ENCODE assay signal across 8 cellular contexts in the genomic region with DNA sequence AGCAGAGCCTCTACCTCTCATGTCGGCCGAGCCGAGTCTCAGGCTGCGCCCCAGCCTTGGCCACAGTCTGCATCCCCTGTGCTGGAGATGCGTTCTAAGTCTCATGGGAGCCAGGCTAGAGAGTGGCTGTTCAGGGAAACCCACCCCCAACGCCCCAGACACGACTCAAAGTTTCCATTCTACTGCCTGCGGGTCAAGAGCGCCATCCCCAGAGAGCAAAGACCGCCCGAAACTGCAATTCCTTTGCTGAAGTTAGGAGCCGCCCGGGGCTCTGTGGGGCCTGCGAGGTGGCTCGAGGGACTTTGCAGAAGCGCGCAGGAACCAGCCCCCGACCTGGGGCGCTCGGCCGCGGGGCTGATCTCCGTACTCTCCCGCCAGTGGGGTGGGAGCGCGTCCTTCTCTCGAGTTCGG. TPM values are rescaled to one million over a fixed set of nuclear protein-coding genes. Genes with fewer than 3 reads are reported as not detected.
DNase-seq lines count a peak whose midpoint lies in the region; ATAC-seq and TF ChIP-seq lines count a peak whose summit lies in the region.

No MANE protein-coding gene starts in this region.

- intact Hi-C loops in stomach (cut with DNase I; ENCODE audit: low total_unique reads): no loop called here

- TF ChIP-seq POLR2A in stomach (IDR thresholded peaks at IDR 0.05): no peak

- peaks cover 33% of the 10 kb centered on the region for H3K4me1 Mint-ChIP-seq in activated T-cell treated with anti-CD3 and anti-CD28 coated beads, Interleukin-2, amount 50 U/mL, for 72 hours (ENCODE audit: low read depth)

- TF ChIP-seq EP300 in stomach (IDR thresholded peaks at IDR 0.05): no peak

- H3K27ac ChIP-seq in iPS-20b (ENCODE audit: low read length) (no peak overlapping the region), stomach (peak overlapping the region; percentile 65 to 82 (median 81))

- peak overlapping the region; percentile 78 to 84 for H3K4me3 Mint-ChIP-seq in activated T-cell treated with anti-CD3 and anti-CD28 coated beads, Interleukin-2, amount 50 U/mL, for 72 hours

- no peak for TF ChIP-seq CTCF in stomach (IDR thresholded peaks at IDR 0.05)

- WGBS in stomach, 5 donors: 36 to 64% (median 41%) methylated on average over 10 to 28 of the region's 28 CpGs

- peak overlapping the region; percentile 52; the same call in 1 of the 2 replicates for H3K4me3 ChIP-seq in iPS-20b (ENCODE audit: low read length)
- peak overlapping the region; percentile 33 to 39 (median 38) for H3K4me3 ChIP-seq in stomach

- no peaks in the 10 kb centered on the region for H3K9me3 Mint-ChIP-seq in activated T-cell treated with anti-CD3 and anti-CD28 coated beads, Interleukin-2, amount 50 U/mL, for 72 hours

- no peak overlapping the region for H3K9ac ChIP-seq in iPS-20b (ENCODE audit: low read depth, low read length)

- H3K36me3 Mint-ChIP-seq in activated T-cell treated with anti-CD3 and anti-CD28 coated beads, Interleukin-2, amount 50 U/mL, for 72 hours (ENCODE audit: insufficient read depth in 2 of 2): peaks cover 0 to 2% of the 10 kb centered on the region in 2 donors

- H3K27me3 ChIP-seq in iPS-20b (ENCODE audit: insufficient read depth, low read length) (peaks cover 34% of the 10 kb centered on the region), stomach (no peaks in the 10 kb centered on the region)

- no peaks in the 10 kb centered on the region for H3K4me1 ChIP-seq in iPS-20b (ENCODE audit: insufficient read depth, low read length)
- H3K4me1 ChIP-seq in stomach: peaks cover 3 to 41% (median 33%) of the 10 kb centered on the region in 4 donors

- peak; percentile 29 for ATAC-seq in HG03064 (IDR thresholded peaks at IDR 0.05; ENCODE audit: low read depth, unreplicated experiment)
- ATAC-seq in activated T-cell treated with anti-CD3 and anti-CD28 coated beads, Interleukin-2, amount 50 U/mL, for 72 hours (replicated peaks in 1 of 2): peak; percentile 38 to 43

- H3K36me3 ChIP-seq in iPS-20b (ENCODE audit: insufficient read depth, low read depth, low read length) (no peaks in the 10 kb centered on the region), stomach (no peaks in the 10 kb centered on the region)

- no peak overlapping the region for H3K27ac Mint-ChIP-seq in activated T-cell treated with anti-CD3 and anti-CD28 coated beads, Interleukin-2, amount 50 U/mL, for 72 hours

- H3K27me3 Mint-ChIP-seq in activated T-cell treated with anti-CD3 and anti-CD28 coated beads, Interleukin-2, amount 50 U/mL, for 72 hours (ENCODE audit: low read depth): no peaks in the 10 kb centered on the region

- H3K9me3 ChIP-seq in iPS-20b (ENCODE audit: insufficient read depth, low read depth, low read length) (no peaks in the 10 kb centered on the region), stomach (no peaks in the 10 kb centered on the region)

- peak; percentile 7 for DNase-seq in stimulated activated CD4-positive, alpha-beta T cell treated with anti-CD3 and anti-CD28 coated beads, Interleukin-4, amount 100 ng/mL, for 24 hours
- DNase-seq in stimulated activated CD4-positive, alpha-beta T cell treated with anti-CD3 and anti-CD28 coated beads, Interleukin-2, amount 100 ng/mL, for 24 hours: no peak
- peak in 1 of 2 donors; percentile 16 for DNase-seq in activated T-cell treated with anti-CD3 and anti-CD28 coated beads, Interleukin-2, amount 50 U/mL, for 72 hours
- DNase-seq in stomach (no peak), NCI-H2171 treated with DMSO at 0.1 percent for 48 hours (lab: John Stamatoyannopoulos, UW) (no peak), hepatic stellate cell (ENCODE audit: low spot score) (no peak)

RNA-seq across cellular contexts. Expression of a gene that starts 10.0 kb away (rescaled TPM):
- total RNA-seq in activated T-cell treated with anti-CD3 and anti-CD28 coated beads, Interleukin-2, amount 50 U/mL, for 72 hours: 10 to 100 TPM; 37.9 to 41.0 TPM
- 10 to 100 TPM in 3 of 5 donors, 1 to 10 TPM in 2; 7.1 to 34.5 (median 19.6) TPM for total RNA-seq in stomach
- 10 to 100 TPM in 1 of 3 donors, 1 to 10 TPM in 2; 3.9 to 17.9 (median 7.0) TPM for polyA plus RNA-seq in stomach

RNA-seq across cellular contexts. Expression of a gene that starts 45.3 kb away (rescaled TPM):
- 10 to 100 TPM; 40.6 to 45.6 TPM for total RNA-seq in activated T-cell treated with anti-CD3 and anti-CD28 coated beads, Interleukin-2, amount 50 U/mL, for 72 hours
- total RNA-seq in stomach: 10 to 100 TPM in 4 of 5 donors, 1 to 10 TPM in 1; 2.9 to 29.6 (median 22.0) TPM
- 10 to 100 TPM; 24.7 to 33.5 (median 31.5) TPM for polyA plus RNA-seq in stomach

RNA-seq across cellular contexts. Expression of a gene that starts 51.4 kb away (rescaled TPM):
- total RNA-seq in activated T-cell treated with anti-CD3 and anti-CD28 coated beads, Interleukin-2, amount 50 U/mL, for 72 hours: 10 to 100 TPM; 22.9 to 23.3 TPM
- total RNA-seq in stomach: 1 to 10 TPM in 1 of 5 donors, not detected in 4; 1.7 TPM
- 1 to 10 TPM in 1 of 3 donors, under 1 TPM in 2; 0.75 to 1.1 (median 0.75) TPM for polyA plus RNA-seq in stomach

Comparison
In these comparisons a context has a peak if more than half of its experiments do, and no peak if none do; other contexts are left out.
1. RNA of a gene that starts 51.4 kb away (total RNA-seq): 22.9 to 23.3 TPM in activated T-cell treated with anti-CD3 and anti-CD28 coated beads, Interleukin-2, amount 50 U/mL, for 72 hours; 1.7 TPM in stomach; every median in the first group is over 4 times any median in the second.